In the genomic region with DNA sequence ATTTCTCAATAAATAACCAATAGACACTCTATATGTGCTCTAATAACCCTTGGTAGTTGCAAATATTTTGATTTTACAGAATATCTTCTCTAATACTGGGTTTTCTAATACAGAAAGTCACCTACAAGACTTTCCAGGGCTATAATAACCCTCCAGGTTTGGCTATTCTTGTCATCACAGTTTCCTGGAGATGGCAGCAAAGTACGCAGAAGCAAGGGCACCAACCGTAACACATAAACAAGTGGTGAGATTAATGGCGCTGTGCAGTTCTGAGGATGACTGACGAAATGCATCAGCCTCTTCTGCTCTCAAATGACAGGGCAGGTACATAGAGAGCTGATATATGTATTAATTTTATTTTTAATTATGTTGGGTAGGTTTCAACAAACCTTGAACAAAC, we compare ENCODE assay signal across 9 cellular contexts.
DNase-seq lines count a peak whose midpoint lies in the region; ATAC-seq, FAIRE-seq and TF ChIP-seq lines count a peak whose summit lies in the region.
"Had no signal": no experiment of that assay in that cellular context is flagged by ENCODE, and none has a peak within 500 bp of the region (broad histone marks: within the 10 kb centered on the region; RNA-seq: fewer than 3 reads in every experiment).

No MANE protein-coding gene starts in this region.

- H3K27me3 ChIP-seq in astrocyte (ENCODE audit: insufficient read depth, low read length) (no peaks in the 10 kb centered on the region), right lobe of liver (no peaks in the 10 kb centered on the region), gastrocnemius medialis (no peaks in the 10 kb centered on the region)

- H3K36me3 Mint-ChIP-seq in astrocyte (ENCODE audit: low read depth, unreplicated experiment): no peaks in the 10 kb centered on the region

- H3K4me1 ChIP-seq in astrocyte (ENCODE audit: insufficient read depth, low read length) (peaks cover 3% of the 10 kb centered on the region), right lobe of liver (no peaks in the 10 kb centered on the region), gastrocnemius medialis (no peaks in the 10 kb centered on the region)

- ATAC-seq in right lobe of liver (peak; percentile 83 to 99 (median 95)), HG03469 (IDR thresholded peaks at IDR 0.05; ENCODE audit: unreplicated experiment) (no peak), gastrocnemius medialis (no peak)

- H3K79me2 ChIP-seq in astrocyte (ENCODE audit: insufficient read depth, low read length): no peaks in the 10 kb centered on the region

- FAIRE-seq in astrocyte (lab: Jason Lieb, UNC): no peak
- FAIRE-seq: bronchial epithelial cell had no signal

- peak; percentile 54 for DNase-seq in DMS153 (lab: John Stamatoyannopoulos, UW)
- peak; percentile 34 for DNase-seq in NCI-H1436 treated with DMSO at 0.1 percent for 48 hours (lab: John Stamatoyannopoulos, UW)
- no peak for DNase-seq in astrocyte (ENCODE audit: low read depth)
- DNase-seq in right lobe of liver: peak in 1 of 3 donors; percentile 49
- no peak for DNase-seq in KBM-7
- DNase-seq in activated CD4-positive, alpha-beta T cell treated with anti-CD3 and anti-CD28 coated beads, Interleukin-2, amount 50 U/mL, for 4 hours: no peak
- no peak for DNase-seq in gastrocnemius medialis

- H2AFZ ChIP-seq in astrocyte (ENCODE audit: low read depth, low read length): peak overlapping the region; percentile 13

- peak overlapping the region; percentile 59 for H3K4me2 ChIP-seq in astrocyte (ENCODE audit: low read length)

- no peaks in the 10 kb centered on the region for H3K27me3 Mint-ChIP-seq in astrocyte (ENCODE audit: low read depth, unreplicated experiment)

- H3K9ac ChIP-seq in astrocyte (ENCODE audit: low read length): no peak overlapping the region

- TF ChIP-seq POLR2A in right lobe of liver (IDR thresholded peaks at IDR 0.05) (no peak), gastrocnemius medialis (IDR thresholded peaks at IDR 0.05) (no peak)

- 15% methylated on average over 4 of the region's 4 CpGs for WGBS in right lobe of liver (ENCODE audit: insufficient coverage, low coverage, low lambda C conversion rate, missing lambda C conversion rate)

- H3K4me1 Mint-ChIP-seq in astrocyte (ENCODE audit: low read depth, unreplicated experiment): peaks cover 8% of the 10 kb centered on the region

- H3K36me3 ChIP-seq in astrocyte (ENCODE audit: insufficient read depth, low read length) (no peaks in the 10 kb centered on the region), right lobe of liver (no peaks in the 10 kb centered on the region), gastrocnemius medialis (no peaks in the 10 kb centered on the region)

- H3K27ac Mint-ChIP-seq in astrocyte (ENCODE audit: unreplicated experiment): no peak overlapping the region

- H3K4me3 Mint-ChIP-seq in astrocyte (ENCODE audit: unreplicated experiment): no peak overlapping the region

- H3K9me3 ChIP-seq in astrocyte (ENCODE audit: insufficient read depth, low read depth, low read length): no peaks in the 10 kb centered on the region
- H3K9me3 ChIP-seq in right lobe of liver: no peaks in the 10 kb centered on the region
- no peaks in the 10 kb centered on the region for H3K9me3 ChIP-seq in gastrocnemius medialis

- TF ChIP-seq CTCF in astrocyte (IDR thresholded peaks at IDR 0.05; ENCODE audit: insufficient read depth, low read depth, low read length) (no peak), right lobe of liver (IDR thresholded peaks at IDR 0.05) (peak; percentile 48 to 61 (median 56)), gastrocnemius medialis (IDR thresholded peaks at IDR 0.05 in 4 of 5, conservative IDR thresholded peaks at IDR 0.05 in 1 of 5) (no peak)

- intact Hi-C loops in right lobe of liver (cut with DNase I) (no loop called here), gastrocnemius medialis (cut with DNase I; ENCODE audit: low total_unique reads) (no loop called here)

- H3K27ac ChIP-seq in astrocyte (ENCODE audit: low read depth, low read length) (peak overlapping the region; percentile 34), right lobe of liver (no peak overlapping the region), gastrocnemius medialis (no peak overlapping the region)

- H4K20me1 ChIP-seq in astrocyte (ENCODE audit: insufficient read depth, low read length): no peaks in the 10 kb centered on the region

- in situ Hi-C loops in KBM-7 (cut with MboI; ENCODE audit: low pct_unique_long_range_greater_than_20kb, low sequenced_read_pairs): no loop called here
- in situ Hi-C loops in gastrocnemius medialis (cut with MboI; ENCODE audit: low sequenced_read_pairs in 4 of 4): no loop called here

- H3K4me3 ChIP-seq in astrocyte (ENCODE audit: insufficient read depth, low read depth, low read length) (peak overlapping the region; percentile 2), right lobe of liver (no peak overlapping the region), gastrocnemius medialis (no peak overlapping the region)

- H3K9me3 Mint-ChIP-seq in astrocyte (ENCODE audit: unreplicated experiment): no peaks in the 10 kb centered on the region

Comparison
In these comparisons a context has a peak if more than half of its experiments do, and no peak if none do; other contexts are left out.
1. DNase-seq: peak in DMS153 (single experiment) and NCI-H1436 treated with DMSO at 0.1 percent for 48 hours (single experiment); none in astrocyte (single experiment), KBM-7 (single experiment), activated CD4-positive, alpha-beta T cell treated with anti-CD3 and anti-CD28 coated beads, Interleukin-2, amount 50 U/mL, for 4 hours (0 of 2) and gastrocnemius medialis (0 of 2).
2. CTCF ChIP-seq: peak in right lobe of liver (4 of 4); none in astrocyte (single experiment) and gastrocnemius medialis (0 of 5).
3. ATAC-seq: peak in right lobe of liver (4 of 4); none in HG03469 (single experiment) and gastrocnemius medialis (0 of 2).